In the genomic region with DNA sequence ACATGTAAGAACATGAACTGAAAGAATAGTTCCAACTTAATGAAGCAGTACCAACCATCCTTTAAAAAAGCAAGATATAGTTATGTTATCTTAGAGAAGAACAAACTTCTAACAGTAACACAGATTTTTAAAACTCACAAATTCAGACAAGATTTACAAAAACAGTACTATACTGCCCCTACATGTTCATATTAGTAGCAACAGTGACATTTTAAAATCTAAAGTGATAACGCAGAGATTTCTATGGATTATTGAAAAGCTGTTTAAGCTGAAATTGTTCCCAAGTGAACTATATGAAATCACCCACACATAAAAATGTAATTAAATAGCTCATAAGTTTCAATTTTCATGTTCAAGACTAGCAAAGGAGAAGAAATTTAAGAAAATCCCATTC, we compare ENCODE assay signal across 9 cellular contexts.
DNase-seq lines count a peak whose midpoint lies in the region; ATAC-seq and TF ChIP-seq lines count a peak whose summit lies in the region.
"Had no signal": no experiment of that assay in that cellular context is flagged by ENCODE, and none has a peak within 500 bp of the region (broad histone marks: within the 10 kb centered on the region; RNA-seq: fewer than 3 reads in every experiment).

No MANE protein-coding gene starts in this region.

- H3K4me3 ChIP-seq in heart right ventricle (no peak overlapping the region), fibroblast of the aortic adventitia (ENCODE audit: low read depth, low read length) (no peak overlapping the region)
- H3K4me3 ChIP-seq: mucosa of descending colon had no signal

- peaks cover 7% of the 10 kb centered on the region for H3K36me3 Mint-ChIP-seq in type B pancreatic cell
- H3K36me3 Mint-ChIP-seq in activated naive CD4-positive, alpha-beta T cell treated with anti-CD3 and anti-CD28 coated beads, Interleukin-2, amount 50 U/mL, for 72 hours = peaks cover 0 to 8% of the 10 kb centered on the region in 2 donors

- 53 to 71% methylated on average over 1 of the region's 1 CpG for WGBS in heart right ventricle, 2 donors

- no peak overlapping the region for H3K27ac ChIP-seq in heart right ventricle

- H3K4me1 ChIP-seq in heart right ventricle = peaks cover 0 to 30% (median 4%) of the 10 kb centered on the region in 9 donors

- peaks cover 0 to 8% (median 0%) of the 10 kb centered on the region in 11 donors for H3K9me3 ChIP-seq in heart right ventricle

- no peak overlapping the region for H3K27ac Mint-ChIP-seq in type B pancreatic cell
- no peak overlapping the region for H3K27ac Mint-ChIP-seq in activated naive CD4-positive, alpha-beta T cell treated with anti-CD3 and anti-CD28 coated beads, Interleukin-2, amount 50 U/mL, for 72 hours

- no peaks in the 10 kb centered on the region for H3K27me3 ChIP-seq in heart right ventricle

- DNase-seq in heart right ventricle = no peak
- no peak for DNase-seq in cardiac septum (ENCODE audit: low spot score)
- peak; percentile 2 for DNase-seq in RPMI7951 (ENCODE audit: low read depth)
- DNase-seq in fibroblast of the aortic adventitia (ENCODE audit: low read depth) = peak; percentile 48
- DNase-seq in type B pancreatic cell (ENCODE audit: extremely low spot score, unreplicated experiment) = no peak
- no peak for DNase-seq in activated naive CD4-positive, alpha-beta T cell treated with anti-CD3 and anti-CD28 coated beads, Interleukin-2, amount 50 U/mL, for 72 hours (ENCODE audit: low spot score in 2 of 2)
- DNase-seq: mucosa of descending colon had no signal

- ATAC-seq in heart right ventricle = no peak
- ATAC-seq in HG03520 (IDR thresholded peaks at IDR 0.05; ENCODE audit: unreplicated experiment) = no peak
- no peak for ATAC-seq in GM21367 (IDR thresholded peaks at IDR 0.05; ENCODE audit: unreplicated experiment)
- ATAC-seq in activated naive CD4-positive, alpha-beta T cell treated with anti-CD3 and anti-CD28 coated beads, Interleukin-2, amount 50 U/mL, for 72 hours = no peak
- ATAC-seq: mucosa of descending colon had no signal

- intact Hi-C loops in heart right ventricle (cut with DNase I) (loop anchor here in 4 of 10 donors (10.0 kb wide), 3 partner anchors 325 to 345 kb away; no protein-coding TSS in a partner anchor), cardiac septum (cut with DNase I) (no loop called here)

- H3K27me3 Mint-ChIP-seq in type B pancreatic cell = no peaks in the 10 kb centered on the region

- TF ChIP-seq CTCF in heart right ventricle (IDR thresholded peaks at IDR 0.05) (peak in 7 of 9 donors; percentile 23 to 55 (median 40)), fibroblast of the aortic adventitia (IDR thresholded peaks at IDR 0.05; ENCODE audit: insufficient read depth, low read length) (peak; percentile 38), type B pancreatic cell (conservative IDR thresholded peaks at IDR 0.05) (peak; percentile 60)

- no peaks in the 10 kb centered on the region for H3K4me1 Mint-ChIP-seq in type B pancreatic cell (ENCODE audit: unreplicated experiment)

- no peak overlapping the region for H3K4me3 Mint-ChIP-seq in type B pancreatic cell

- peaks cover 0 to 11% (median 0%) of the 10 kb centered on the region in 9 donors for H3K36me3 ChIP-seq in heart right ventricle

- H3K9me3 Mint-ChIP-seq in type B pancreatic cell = peaks cover 6% of the 10 kb centered on the region
- H3K9me3 Mint-ChIP-seq in activated naive CD4-positive, alpha-beta T cell treated with anti-CD3 and anti-CD28 coated beads, Interleukin-2, amount 50 U/mL, for 72 hours = no peaks in the 10 kb centered on the region

Comparison
In these comparisons a context has a peak if more than half of its experiments do, and no peak if none do; other contexts are left out.
1. DNase-seq: peak in RPMI7951 (single experiment) and fibroblast of the aortic adventitia (single experiment); none in heart right ventricle (0 of 2), cardiac septum (single experiment), type B pancreatic cell (single experiment) and activated naive CD4-positive, alpha-beta T cell treated with anti-CD3 and anti-CD28 coated beads, Interleukin-2, amount 50 U/mL, for 72 hours (0 of 2).
2. Peak in every context shown above with its lines, with median percentiles within 50 percentile points of each other: CTCF ChIP-seq.